ENCODE assay signal across 8 cellular contexts in the genomic region with DNA sequence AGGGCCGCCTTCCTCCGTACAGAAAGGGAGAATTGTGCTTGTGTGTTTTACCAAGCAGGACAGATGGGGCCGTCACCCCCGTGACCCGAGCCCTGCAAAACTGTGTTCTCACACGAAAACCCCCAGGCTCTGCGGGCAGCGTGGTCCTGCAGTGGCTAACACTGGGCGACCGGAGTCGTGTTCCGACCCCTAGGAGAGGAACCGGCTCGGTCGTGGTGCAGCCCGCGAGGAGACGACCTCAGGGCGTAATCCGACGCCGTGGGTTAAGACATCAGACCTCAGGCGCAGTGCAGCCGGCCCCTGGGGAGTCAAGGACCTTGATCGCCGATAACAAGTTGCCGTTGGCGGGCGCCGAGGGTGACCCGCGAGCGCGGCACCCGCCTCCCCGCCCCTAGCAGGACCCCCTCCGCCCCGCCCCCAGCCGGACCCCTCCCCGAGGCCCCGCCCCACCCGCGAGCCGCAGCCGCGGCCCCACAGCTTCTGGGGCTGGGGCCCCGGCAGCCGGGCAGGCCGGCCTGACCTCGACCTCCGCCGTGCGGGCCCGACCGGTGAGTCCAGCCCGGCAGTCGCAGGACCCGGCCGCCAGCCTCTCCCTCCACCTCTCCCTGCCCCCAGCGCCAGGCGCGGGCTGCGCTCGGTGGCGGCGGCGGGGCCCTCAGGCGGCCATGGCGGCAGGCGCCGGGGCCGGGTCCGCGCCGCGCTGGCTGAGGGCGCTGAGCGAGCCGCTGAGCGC.
A peak's percentile ranks its signal among the peaks of the same experiment; 100 is the strongest.
DNase-seq lines count a peak whose midpoint lies in the region; ATAC-seq lines count a peak whose summit lies in the region.

Gene CHPT1, plus strand, starts transcription at position 444 of the 733 bp plus-strand sequence. Its CDS starts 222 bp downstream, at position 666.

- H3K4me3 Mint-ChIP-seq in memory B cell = peak within 1 kb of the TSS; percentile 92

- H3K9me3 Mint-ChIP-seq in memory B cell = no peaks in the 10 kb centered on the region

- peak within 1 kb of the TSS; percentile 97 for H3K27ac Mint-ChIP-seq in memory B cell

- H3K36me3 Mint-ChIP-seq in memory B cell = no peaks in the 10 kb centered on the region

- no peaks in the 10 kb centered on the region for H3K27me3 Mint-ChIP-seq in memory B cell

- peaks cover 40% of the 10 kb centered on the region for H3K4me1 Mint-ChIP-seq in memory B cell

- ATAC-seq in GM18867 (IDR thresholded peaks at IDR 0.05; ENCODE audit: unreplicated experiment) (peak; percentile 78), HG03097 (IDR thresholded peaks at IDR 0.05; ENCODE audit: low FRiP score, unreplicated experiment) (peak; percentile 57), memory B cell (ENCODE audit: low read depth) (peak; percentile 68)

- DNase-seq in AG08395 (ENCODE audit: low spot score) (peak; percentile 43), NCI-H526 (lab: John Stamatoyannopoulos, UW) (peak; percentile 64 to 92), ecto neural progenitor cell (ENCODE audit: low spot score) (peak; percentile 88), memory B cell (ENCODE audit: low spot score in 2 of 2) (peak; percentile 75 to 80)
- peak; percentile 65 for DNase-seq in activated CD4-positive, alpha-beta T cell treated with anti-CD3 and anti-CD28 coated beads, Interleukin-2, amount 50 U/mL, for 48 hours
- peak; percentile 48 for DNase-seq in stimulated activated CD8-positive, alpha-beta memory T cell treated with anti-CD3 and anti-CD28 coated beads, Interleukin-12 subunit alpha, Interleukin-12 subunit beta, amount 100 ng/mL, for 4 hours (ENCODE audit: low read depth)

Comparison
In these comparisons a context has a peak if more than half of its experiments do, and no peak if none do; other contexts are left out.
1. Peak in every context shown above with its lines: DNase-seq and ATAC-seq.